In genomic region chr18:13126966-13127598, GRCh38 we compare ENCODE assay signal across 1 cellular context.
TF ChIP-seq lines count a peak whose summit lies in the region.

No MANE protein-coding gene starts in this region.

TF ChIP-seq in HepG2, 621 proteins besides CTCF, POLR2A, EP300 and RAD21 (continued from another document):
- TF ChIP-seq CSRNP1 (CRISPR knock-in tag; IDR thresholded peaks at IDR 0.05) (no peak), ZHX2 (IDR thresholded peaks at IDR 0.05; ENCODE audit: low read depth) (no peak), ZHX2 (CRISPR knock-in tag; IDR thresholded peaks at IDR 0.05; ENCODE audit: borderline replicate concordance) (no peak), SAFB2 (CRISPR knock-in tag; IDR thresholded peaks at IDR 0.05; ENCODE audit: borderline replicate concordance, low read depth) (no peak), ZFP36L2 (CRISPR knock-in tag; IDR thresholded peaks at IDR 0.05) (no peak), ZNF878 (CRISPR knock-in tag; IDR thresholded peaks at IDR 0.05) (no peak), ZNF580 (CRISPR knock-in tag; IDR thresholded peaks at IDR 0.05; ENCODE audit: borderline replicate concordance, low read depth) (no peak), ZNF883 (CRISPR knock-in tag; IDR thresholded peaks at IDR 0.05; ENCODE audit: not compliant biosample characterization) (no peak)
